8 cellular contexts compared by ENCODE assay signal in the genomic region with DNA sequence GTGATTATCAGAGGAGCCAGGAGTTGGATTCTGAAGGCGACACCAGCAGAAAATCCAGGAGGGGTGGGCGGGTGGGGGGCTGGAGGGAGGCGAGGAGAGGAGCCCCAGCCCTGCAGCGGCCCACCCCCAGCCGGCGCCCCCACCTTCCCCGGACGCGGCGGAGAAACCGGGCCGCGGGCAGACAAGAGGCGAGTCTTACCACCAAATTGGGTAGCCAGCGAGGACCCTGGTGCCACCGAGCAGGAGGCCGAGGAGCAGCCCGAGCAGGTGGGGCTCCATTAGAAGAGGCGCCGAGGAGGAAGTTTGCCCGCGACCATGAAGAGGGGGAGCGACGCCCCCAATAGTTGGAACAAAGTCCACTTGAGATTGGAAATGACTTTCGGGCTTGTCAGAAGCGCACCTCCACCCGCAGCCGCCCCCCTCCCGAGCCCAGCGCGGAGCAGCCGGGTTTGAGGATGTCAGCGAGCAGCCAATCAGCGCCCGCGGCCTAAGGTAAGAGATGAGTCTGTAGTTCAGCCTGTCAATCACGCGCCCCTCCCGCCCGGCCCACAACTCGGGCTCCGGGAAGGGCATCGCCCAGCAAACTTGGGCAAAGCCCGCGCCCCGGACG. TPM values are rescaled to one million over a fixed set of nuclear protein-coding genes. Genes with fewer than 3 reads are reported as not detected.
DNase-seq lines count a peak whose midpoint lies in the region; ATAC-seq and TF ChIP-seq lines count a peak whose summit lies in the region.

A gene with protein sequence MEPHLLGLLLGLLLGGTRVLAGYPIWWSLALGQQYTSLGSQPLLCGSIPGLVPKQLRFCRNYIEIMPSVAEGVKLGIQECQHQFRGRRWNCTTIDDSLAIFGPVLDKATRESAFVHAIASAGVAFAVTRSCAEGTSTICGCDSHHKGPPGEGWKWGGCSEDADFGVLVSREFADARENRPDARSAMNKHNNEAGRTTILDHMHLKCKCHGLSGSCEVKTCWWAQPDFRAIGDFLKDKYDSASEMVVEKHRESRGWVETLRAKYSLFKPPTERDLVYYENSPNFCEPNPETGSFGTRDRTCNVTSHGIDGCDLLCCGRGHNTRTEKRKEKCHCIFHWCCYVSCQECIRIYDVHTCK (minus strand): TSS at position 374 of the 610 bp plus-strand sequence. CDS start 95 bp downstream, at position 279.

- TF ChIP-seq POLR2A in esophagus muscularis mucosa (IDR thresholded peaks at IDR 0.05; ENCODE audit: low read depth) = no peak

- no peak within 1 kb of the TSS for H3K27ac Mint-ChIP-seq in activated CD8-positive, alpha-beta T cell treated with anti-CD3 and anti-CD28 coated beads for 36 hours

- no peaks in the 10 kb centered on the region for H3K36me3 ChIP-seq in Karpas-422 (ENCODE audit: insufficient read depth, low read length)
- no peaks in the 10 kb centered on the region for H3K36me3 ChIP-seq in esophagus muscularis mucosa

- CTCF ChIA-PET in activated CD8-positive, alpha-beta T cell treated with anti-CD3 and anti-CD28 coated beads for 36 hours (lab: Charles Lee) = no interaction called here

- peak within 1 kb of the TSS; percentile 59 for H3K4me2 ChIP-seq in Karpas-422 (ENCODE audit: low read depth, low read length, poor library complexity, severe bottlenecking)

- 0 out of 2 replicates have a peak within 1 kb of the TSS, but pooled peaks have one; percentile 34 for H2AFZ ChIP-seq in Karpas-422 (ENCODE audit: low read length)

- H3K79me2 ChIP-seq in Karpas-422 (ENCODE audit: low read length) = no peaks in the 10 kb centered on the region

- intact Hi-C loops in activated CD8-positive, alpha-beta T cell treated with anti-CD3 and anti-CD28 coated beads for 36 hours (cut with micrococcal nuclease) = no loop called here
- intact Hi-C loops in esophagus muscularis mucosa (cut with DNase I) = no loop called here

- no peak for TF ChIP-seq EP300 in esophagus muscularis mucosa (IDR thresholded peaks at IDR 0.05)

- H3K4me1 ChIP-seq in Karpas-422 (ENCODE audit: low read length) (peaks cover 5% of the 10 kb centered on the region), esophagus muscularis mucosa (peaks cover 17 to 48% (median 30%) of the 10 kb centered on the region in 4 donors)

- peak within 1 kb of the TSS; percentile 68 for H3K4me3 Mint-ChIP-seq in activated CD8-positive, alpha-beta T cell treated with anti-CD3 and anti-CD28 coated beads for 36 hours

- peaks cover 15% of the 10 kb centered on the region for H3K4me1 Mint-ChIP-seq in activated CD8-positive, alpha-beta T cell treated with anti-CD3 and anti-CD28 coated beads for 36 hours (ENCODE audit: low read depth)

- no peaks in the 10 kb centered on the region; the same call in 1 of the 2 replicates for H4K20me1 ChIP-seq in Karpas-422 (ENCODE audit: insufficient read depth, low read depth, low read length)

- no peak for TF ChIP-seq CTCF in activated CD8-positive, alpha-beta T cell treated with anti-CD3 and anti-CD28 coated beads for 36 hours (IDR thresholded peaks at IDR 0.05)
- no peak for TF ChIP-seq CTCF in esophagus muscularis mucosa (IDR thresholded peaks at IDR 0.05)

- peak; percentile 83 for ATAC-seq in activated CD8-positive, alpha-beta T cell treated with anti-CD3 and anti-CD28 coated beads for 36 hours
- ATAC-seq in GM21576 (IDR thresholded peaks at IDR 0.05; ENCODE audit: unreplicated experiment) (no peak), GM19351 (IDR thresholded peaks at IDR 0.05; ENCODE audit: unreplicated experiment) (no peak)

- WGBS in esophagus muscularis mucosa = 8% methylated on average over 18 of the region's 47 CpGs

- no peak within 1 kb of the TSS for H3K9ac ChIP-seq in Karpas-422 (ENCODE audit: low read length)

- peak within 1 kb of the TSS; percentile 54; the same call in 1 of the 2 replicates for H3K4me3 ChIP-seq in Karpas-422 (ENCODE audit: low read length)
- H3K4me3 ChIP-seq in esophagus muscularis mucosa = peak within 1 kb of the TSS; percentile 43 to 56 (median 48)

- H3K27me3 ChIP-seq in Karpas-422 (ENCODE audit: low read length) (no peaks in the 10 kb centered on the region), esophagus muscularis mucosa (peaks cover 6 to 95% (median 61%) of the 10 kb centered on the region in 4 donors)

- H3K9me3 ChIP-seq in Karpas-422 (ENCODE audit: low read length) (no peaks in the 10 kb centered on the region), esophagus muscularis mucosa (no peaks in the 10 kb centered on the region)

- peaks cover 83% of the 10 kb centered on the region for H3K27me3 Mint-ChIP-seq in activated CD8-positive, alpha-beta T cell treated with anti-CD3 and anti-CD28 coated beads for 36 hours

- no peak within 1 kb of the TSS for H3K27ac ChIP-seq in Karpas-422 (ENCODE audit: low read length)
- no peak within 1 kb of the TSS for H3K27ac ChIP-seq in esophagus muscularis mucosa (replicated peaks in 1 of 4)

- POLR2A ChIA-PET in activated CD8-positive, alpha-beta T cell treated with anti-CD3 and anti-CD28 coated beads for 36 hours (lab: Charles Lee) = no interaction called here

- H3K9me3 Mint-ChIP-seq in activated CD8-positive, alpha-beta T cell treated with anti-CD3 and anti-CD28 coated beads for 36 hours = no peaks in the 10 kb centered on the region

- H3K36me3 Mint-ChIP-seq in activated CD8-positive, alpha-beta T cell treated with anti-CD3 and anti-CD28 coated beads for 36 hours (ENCODE audit: low read depth) = no peaks in the 10 kb centered on the region

- no peaks in the 10 kb centered on the region for H3K9me2 ChIP-seq in Karpas-422 (replicated peaks; ENCODE audit: insufficient read depth, low read length)

- peak; percentile 51 for DNase-seq in AG08396 (ENCODE audit: low spot score)
- peak; percentile 71 for DNase-seq in Karpas-422
- peak; percentile 81 for DNase-seq in activated CD8-positive, alpha-beta T cell treated with anti-CD3 and anti-CD28 coated beads for 36 hours
- DNase-seq in esophagus muscularis mucosa (ENCODE audit: extremely low spot score) = no peak
- peak; percentile 70 for DNase-seq in retina
- DNase-seq in T1000 (lab: John Stamatoyannopoulos, UW) = no peak

RNA-seq across cellular contexts. Expression of the gene that starts here (rescaled TPM):
- 1.2 and 2.0 TPM in 2 replicates for total RNA-seq in Karpas-422 (2014; rRNA removed; shearing (Covaris generic); ENCODE audit: low replicate concordance)
- under 1 TPM in 1 of 2 experiments, not detected in 1; 0.09 TPM for total RNA-seq in activated CD8-positive, alpha-beta T cell treated with anti-CD3 and anti-CD28 coated beads for 36 hours
- 1 to 10 TPM in 2 of 4 donors, under 1 TPM in 2; under 0.01 to 1.3 (median 1.1) TPM for total RNA-seq in esophagus muscularis mucosa

Comparison
In these comparisons a context has a peak if more than half of its experiments do, and no peak if none do; other contexts are left out.
1. Peak in DNase-seq and ATAC-seq in activated CD8-positive, alpha-beta T cell treated with anti-CD3 and anti-CD28 coated beads for 36 hours; RNA of the gene not detected or under 1 TPM.
2. DNase-seq: peak in AG08396 (single experiment), Karpas-422 (single experiment) and retina (single experiment); none in esophagus muscularis mucosa (single experiment) and T1000 (single experiment).